Comparison of ENCODE assay signal across 2 cellular contexts in genomic region chr1:93702102-93702827, GRCh38.
A peak's percentile ranks its signal among the peaks of the same experiment; 100 is the strongest.
TF ChIP-seq lines count a peak whose summit lies in the region.

No MANE protein-coding gene starts in this region.

TF ChIP-seq in GM12891, 5 proteins besides CTCF, POLR2A, EP300 and RAD21 (continued from another document):
- no peak for TF ChIP-seq TAF1 (IDR thresholded peaks at IDR 0.05; ENCODE audit: low read depth, low read length)

TF ChIP-seq in GM12878, 131 proteins besides CTCF, POLR2A, EP300 and RAD21 (continued from another document):
- TF ChIP-seq YY1 (IDR thresholded peaks at IDR 0.05; ENCODE audit: low read depth, low read length): 0 out of 2 replicates have a peak, but pooled peaks have one; percentile 33
- TF ChIP-seq MYB (IDR thresholded peaks at IDR 0.05; ENCODE audit: borderline replicate concordance, low read depth, low read length): no peak
- TF ChIP-seq EED (IDR thresholded peaks at IDR 0.05; ENCODE audit: low read depth): peak; percentile 42; the same call in 1 of the 2 replicates
TF ChIP-seq in GM12878: peak in this region for 5.
